In the genomic region with DNA sequence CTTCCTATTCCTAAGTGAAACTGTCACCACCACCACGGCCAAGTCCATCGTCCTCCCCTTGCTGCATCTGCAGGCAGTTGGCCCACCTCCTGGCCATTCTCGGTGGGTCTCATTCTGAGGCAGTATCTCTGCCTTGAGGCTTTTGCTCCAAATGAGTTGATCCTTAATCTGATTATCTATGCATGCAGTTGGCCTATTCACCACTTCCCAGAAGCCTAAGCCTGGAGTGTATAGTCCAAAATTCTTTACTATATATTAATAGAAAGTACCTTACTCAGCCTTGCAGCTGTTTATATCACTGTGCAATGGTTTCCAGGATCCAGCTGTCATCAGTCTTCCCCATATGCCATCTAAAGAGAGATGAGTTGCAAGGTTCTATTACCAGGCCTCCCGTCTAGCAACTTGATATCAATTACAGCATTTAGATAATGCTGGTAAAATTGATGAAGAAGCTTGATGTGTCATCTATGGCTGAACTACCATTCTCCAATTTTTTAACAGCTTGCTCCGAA, we compare ENCODE assay signal across 27 cellular contexts.
"Had no signal": no experiment of that assay in that cellular context is flagged by ENCODE, and none has a peak within 500 bp of the region (broad histone marks: within the 10 kb centered on the region; RNA-seq: fewer than 3 reads in every experiment).

No MANE protein-coding gene starts in this region.

- H3K4me3 ChIP-seq: ascending aorta, body of pancreas, K562 had no signal

- H3K9me3 ChIP-seq: ascending aorta, body of pancreas had no signal

- H3K27ac ChIP-seq: ascending aorta, body of pancreas had no signal

- H3K27me3 ChIP-seq: ascending aorta, body of pancreas had no signal

- H3K4me1 Mint-ChIP-seq: activated naive CD4-positive, alpha-beta T cell treated with anti-CD3 and anti-CD28 coated beads, Interleukin-2, amount 50 U/mL, for 24 hours; WTC11 had no signal

- H3K4me3 Mint-ChIP-seq: activated CD8-positive, alpha-beta T cell treated with anti-CD3 and anti-CD28 coated beads, Interleukin-2, amount 10 ng/mL, durations not matched to agents 7 days and 5 days; activated naive CD4-positive, alpha-beta T cell treated with anti-CD3 and anti-CD28 coated beads, Interleukin-2, amount 50 U/mL, for 24 hours; activated T-helper 1 cell treated with anti-CD3 and anti-CD28 coated beads, Interleukin-12 subunit alpha, Interleukin-12 subunit beta, Interleukin-2, Interleukin-4 antibody, amounts not matched to agents 30 ng/mL and 10 ng/mL and 1 ng/mL, durations not matched to agents 14 hours and 24 hours and 36 hours; T-helper 1 cell treated with Interleukin-12 subunit alpha and Interleukin-12 subunit beta and Interleukin-4 antibody, amounts not matched to agents 30 μg/mL and 1 μg/mL, for 36 hours; WTC11 had no signal

- H3K9me3 Mint-ChIP-seq: activated naive CD4-positive, alpha-beta T cell treated with anti-CD3 and anti-CD28 coated beads, Interleukin-2, amount 50 U/mL, for 24 hours; T-helper 1 cell treated with Interleukin-12 subunit alpha and Interleukin-12 subunit beta and Interleukin-4 antibody, amounts not matched to agents 30 μg/mL and 1 μg/mL, for 36 hours had no signal

- H3K36me3 ChIP-seq: ascending aorta had no signal

- ATAC-seq: activated CD8-positive, alpha-beta T cell treated with anti-CD3 and anti-CD28 coated beads, Interleukin-2, amount 10 ng/mL, durations not matched to agents 7 days and 5 days; body of pancreas; K562; PC-3; WTC11 had no signal

- DNase-seq: activated CD4-positive, alpha-beta T cell treated with anti-CD3 and anti-CD28 coated beads for 48 hours; activated CD4-positive, alpha-beta T cell treated with anti-CD3 and anti-CD28 coated beads, Interleukin-2, amount 50 U/mL, for 4 hours; activated CD4-positive, CD25-positive, alpha-beta regulatory T cell treated with anti-CD3 and anti-CD28 coated beads, Interleukin-2, amount 50 U/mL, for 72 hours; activated CD8-positive, alpha-beta memory T cell treated with anti-CD3 and anti-CD28 coated beads, Interleukin-2, amount 50 U/mL, for 48 hours; activated CD8-positive, alpha-beta T cell treated with anti-CD3 and anti-CD28 coated beads, Interleukin-2, amount 10 ng/mL, durations not matched to agents 7 days and 5 days; activated effector memory CD4-positive, alpha-beta T cell treated with Interleukin-2 at 50 U/mL for 16 hours; activated naive CD4-positive, alpha-beta T cell; activated T-cell treated with anti-CD3 and anti-CD28 coated beads, Interleukin-2, amount 50 U/mL, for 1 hour; amniotic stem cell; body of pancreas; central memory CD4-positive, alpha-beta T cell; Karpas-422; NCI-H1048; NCI-H1417; NCI-H2029; NCI-H2107; NCI-H446; NCI-H526; PC-3; SHP77; T-helper 9 cell had no signal

- H3K4me1 ChIP-seq: ascending aorta, body of pancreas had no signal

- H3K36me3 Mint-ChIP-seq: activated naive CD4-positive, alpha-beta T cell treated with anti-CD3 and anti-CD28 coated beads, Interleukin-2, amount 50 U/mL, for 24 hours; WTC11 had no signal

- H3K27ac Mint-ChIP-seq: activated CD8-positive, alpha-beta T cell treated with anti-CD3 and anti-CD28 coated beads, Interleukin-2, amount 10 ng/mL, durations not matched to agents 7 days and 5 days; activated naive CD4-positive, alpha-beta T cell treated with anti-CD3 and anti-CD28 coated beads, Interleukin-2, amount 50 U/mL, for 24 hours; activated T-helper 1 cell treated with anti-CD3 and anti-CD28 coated beads, Interleukin-12 subunit alpha, Interleukin-12 subunit beta, Interleukin-2, Interleukin-4 antibody, amounts not matched to agents 30 ng/mL and 10 ng/mL and 1 ng/mL, durations not matched to agents 14 hours and 24 hours and 36 hours; T-helper 1 cell treated with Interleukin-12 subunit alpha and Interleukin-12 subunit beta and Interleukin-4 antibody, amounts not matched to agents 30 μg/mL and 1 μg/mL, for 36 hours; WTC11 had no signal
